In the genomic region with DNA sequence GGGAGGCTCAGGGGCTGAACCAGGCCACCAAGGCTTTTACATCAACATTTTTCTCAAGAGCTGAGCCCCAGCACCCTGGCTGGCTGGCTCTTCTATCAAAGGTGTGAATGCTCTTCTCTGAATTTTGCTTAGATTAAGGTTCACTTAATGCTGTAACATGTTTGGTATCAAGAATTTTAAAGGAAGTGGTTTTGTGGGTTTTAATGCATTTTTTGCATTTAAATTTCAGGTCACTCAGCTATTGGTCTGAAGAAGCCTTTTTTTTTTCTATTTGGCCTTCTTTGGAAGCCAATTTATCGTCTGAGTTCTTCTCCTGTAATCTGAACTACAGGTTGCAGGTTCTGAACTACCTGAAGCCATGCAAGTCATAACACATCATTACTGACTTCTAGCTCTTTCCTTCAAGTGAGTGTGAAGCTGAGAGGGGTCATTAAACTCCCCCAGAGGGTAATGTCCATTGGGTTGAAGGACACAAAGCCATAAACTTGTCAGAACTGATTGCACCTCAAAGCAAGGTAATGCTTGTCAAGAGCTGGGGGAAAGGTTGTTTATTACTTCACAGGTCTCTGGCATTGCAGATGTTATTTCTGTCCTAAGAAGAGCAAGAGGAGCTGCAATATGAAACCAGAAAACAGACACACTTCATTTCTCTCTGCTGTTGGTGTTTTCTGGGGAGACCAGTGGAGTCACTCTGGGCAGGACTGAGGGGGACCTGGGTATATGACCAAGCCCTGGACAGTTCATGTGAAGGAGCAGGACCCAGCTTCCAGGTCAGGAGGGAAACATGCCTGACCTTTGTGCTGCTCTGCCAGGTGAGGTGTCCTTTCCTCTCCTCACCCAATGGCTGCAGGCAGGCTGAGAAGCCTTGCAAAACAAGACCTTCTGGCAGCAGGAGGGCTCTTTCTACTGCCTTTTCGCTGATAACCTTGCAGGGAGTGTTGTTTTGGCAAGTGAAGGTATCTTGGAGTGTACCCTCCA, we compare ENCODE assay signal across 9 cellular contexts. TPM values are rescaled to one million over a fixed set of nuclear protein-coding genes. Genes with fewer than 3 reads are reported as not detected.
DNase-seq lines count a peak whose midpoint lies in the region; ATAC-seq and TF ChIP-seq lines count a peak whose summit lies in the region.
"Had no signal": no experiment of that assay in that cellular context is flagged by ENCODE, and none has a peak within 500 bp of the region (broad histone marks: within the 10 kb centered on the region; RNA-seq: fewer than 3 reads in every experiment).

No MANE protein-coding gene starts in this region.

- TF ChIP-seq CTCF in DOHH2 (IDR thresholded peaks at IDR 0.05; ENCODE audit: low read depth, low read length, poor library complexity, severe bottlenecking) (no peak), lung (IDR thresholded peaks at IDR 0.05; ENCODE audit: control extremely low read depth, extremely low read depth) (no peak), brain microvascular endothelial cell (IDR thresholded peaks at IDR 0.05; ENCODE audit: low read depth, low read length, missing control alignments) (no peak)

- ATAC-seq in GM21723 (IDR thresholded peaks at IDR 0.05; ENCODE audit: unreplicated experiment), result peak; percentile 85
- ATAC-seq in lung (ENCODE audit: insufficient read depth, low FRiP score), result peak; percentile 20

- peak overlapping the region; percentile 63 for H3K4me3 Mint-ChIP-seq in T-helper 2 cell treated with Interferon-gamma antibody and Interleukin-4, amounts not matched to agents 5 μg/mL and 100 μg/mL, for 36 hours

- no peaks in the 10 kb centered on the region for H4K20me1 ChIP-seq in DOHH2 (ENCODE audit: control insufficient read depth, insufficient read depth, low read depth, low read length)

- H3K27ac Mint-ChIP-seq in T-helper 2 cell treated with Interferon-gamma antibody and Interleukin-4, amounts not matched to agents 5 μg/mL and 100 μg/mL, for 36 hours, result peak overlapping the region; percentile 86

- H3K79me2 ChIP-seq in DOHH2 (ENCODE audit: control insufficient read depth, low read length), result no peaks in the 10 kb centered on the region

- in situ Hi-C loops in brain microvascular endothelial cell (cut with HindIII; ENCODE audit: low pct_ligation_motif_present, low sequenced_read_pairs), result no loop called here

- H3K4me1 ChIP-seq in DOHH2 (ENCODE audit: control insufficient read depth, low read length), result peaks cover 15% of the 10 kb centered on the region
- H3K4me1 ChIP-seq in lung (ENCODE audit: control insufficient read depth in 2 of 2, insufficient read depth in 2 of 2, low read length in 2 of 2), result peaks cover 0 to 9% of the 10 kb centered on the region in 2 donors

- H3K4me1 Mint-ChIP-seq in T-helper 2 cell treated with Interferon-gamma antibody and Interleukin-4, amounts not matched to agents 5 μg/mL and 100 μg/mL, for 36 hours (ENCODE audit: low read depth), result peaks cover 54% of the 10 kb centered on the region

- H3K36me3 ChIP-seq in DOHH2 (ENCODE audit: control insufficient read depth, low read length) (no peaks in the 10 kb centered on the region), lung (ENCODE audit: control insufficient read depth in 2 of 2, insufficient read depth in 2 of 2, low read length in 2 of 2) (peaks cover 0 to 2% of the 10 kb centered on the region in 2 donors), brain microvascular endothelial cell (replicated peaks) (no peaks in the 10 kb centered on the region)

- no peaks in the 10 kb centered on the region for H3K9me3 Mint-ChIP-seq in T-helper 2 cell treated with Interferon-gamma antibody and Interleukin-4, amounts not matched to agents 5 μg/mL and 100 μg/mL, for 36 hours

- H3K9me2 ChIP-seq in DOHH2 (replicated peaks; ENCODE audit: control insufficient read depth, low read length), result no peaks in the 10 kb centered on the region

- H3K4me3 ChIP-seq in DOHH2 (ENCODE audit: low read length), result no peak overlapping the region
- H3K4me3 ChIP-seq in lung, result no peak overlapping the region
- no peak overlapping the region for H3K4me3 ChIP-seq in brain microvascular endothelial cell (ENCODE audit: low read depth, low read length)

- H3K27me3 ChIP-seq in DOHH2 (ENCODE audit: control insufficient read depth, low read length) (no peaks in the 10 kb centered on the region), lung (ENCODE audit: control insufficient read depth, insufficient read depth) (no peaks in the 10 kb centered on the region), brain microvascular endothelial cell (replicated peaks) (no peaks in the 10 kb centered on the region)

- 51 to 68% methylated on average over 2 of the region's 2 CpGs for WGBS in lung, 2 donors

- DNase-seq in T-helper 2 cell treated with Interferon-gamma antibody and Interleukin-4, amounts not matched to agents 5 μg/mL and 100 μg/mL, for 36 hours (ENCODE audit: low spot score), result no peak
- DNase-seq in lung (ENCODE audit: low spot score), result no peak
- no peak for DNase-seq in cerebellar cortex (ENCODE audit: low spot score)
- DNase-seq in brain microvascular endothelial cell, result no peak
- DNase-seq in SHP77 treated with DMSO at 0.1 percent for 48 hours (lab: John Stamatoyannopoulos, UW), result no peak
- no peak for DNase-seq in middle frontal gyrus (ENCODE audit: extremely low spot score, low spot score)
- DNase-seq: Karpas-422 had no signal

- H3K27ac ChIP-seq in DOHH2 (ENCODE audit: low read depth, low read length) (no peak overlapping the region), lung (ENCODE audit: low read depth in 1 of 2, low read length in 1 of 2) (peak overlapping the region in 1 of 2 donors; percentile 68), brain microvascular endothelial cell (no peak overlapping the region)

- no peaks in the 10 kb centered on the region for H3K27me3 Mint-ChIP-seq in T-helper 2 cell treated with Interferon-gamma antibody and Interleukin-4, amounts not matched to agents 5 μg/mL and 100 μg/mL, for 36 hours (ENCODE audit: low read depth)

- H3K4me2 ChIP-seq in DOHH2 (ENCODE audit: low read length), result peak overlapping the region; percentile 20

- H3K36me3 Mint-ChIP-seq in T-helper 2 cell treated with Interferon-gamma antibody and Interleukin-4, amounts not matched to agents 5 μg/mL and 100 μg/mL, for 36 hours (ENCODE audit: low read depth), result peaks cover 52% of the 10 kb centered on the region

- H3K9me3 ChIP-seq in DOHH2 (ENCODE audit: control insufficient read depth, insufficient read depth, low read length), result no peaks in the 10 kb centered on the region
- H3K9me3 ChIP-seq in lung (ENCODE audit: control insufficient read depth in 2 of 2, insufficient read depth in 1 of 2, low read length in 1 of 2), result no peaks in the 10 kb centered on the region

- H3F3A ChIP-seq in DOHH2 (ENCODE audit: control insufficient read depth, insufficient read depth), result no peaks in the 10 kb centered on the region

RNA-seq across cellular contexts. Expression of a gene that starts 26.1 kb away (rescaled TPM):
- total RNA-seq in lung, result 100 to 1,000 TPM; 149 to 158 TPM
- polyA plus RNA-seq in lung, result 100 to 1,000 TPM in 1 of 2 donors, 10 to 100 TPM in 1; 28.2 to 101 TPM
